In genomic region chr6:155352130-155352420, GRCh38 we compare ENCODE assay signal across 1 cellular context.
TF ChIP-seq lines count a peak whose summit lies in the region.

No MANE protein-coding gene starts in this region.

TF ChIP-seq in GM12878, 131 proteins besides CTCF, POLR2A, EP300 and RAD21 (continued from another document):
- TF ChIP-seq CREM (IDR thresholded peaks at IDR 0.05; ENCODE audit: low read depth) (no peak), MYB (IDR thresholded peaks at IDR 0.05; ENCODE audit: borderline replicate concordance, low read depth, low read length) (no peak), FOS (IDR thresholded peaks at IDR 0.05; ENCODE audit: borderline replicate concordance, extremely low read depth, insufficient read length) (no peak), RUNX3 (IDR thresholded peaks at IDR 0.05; ENCODE audit: low read length) (no peak), HSF1 (IDR thresholded peaks at IDR 0.05; ENCODE audit: low read depth, low read length) (no peak), SUZ12 (IDR thresholded peaks at IDR 0.05; ENCODE audit: unreplicated experiment) (no peak)
TF ChIP-seq in GM12878: peak in this region for 0.
